Comparison of ENCODE assay signal across 1 cellular context in genomic region chr6:37029249-37029959, GRCh38.
A peak's percentile ranks its signal among the peaks of the same experiment; 100 is the strongest.
TF ChIP-seq lines count a peak whose summit lies in the region.

No MANE protein-coding gene starts in this region.

TF ChIP-seq in K562, 482 proteins besides CTCF, POLR2A, EP300 and RAD21 (continued from another document and continues in another):
- TF ChIP-seq ZBED1 (IDR thresholded peaks at IDR 0.05) (no peak), HCFC1 (IDR thresholded peaks at IDR 0.05; ENCODE audit: low read depth, low read length) (peak; percentile 55), MAFG (tag; conservative IDR thresholded peaks at IDR 0.05) (peak; percentile 77), ZNF311 (CRISPR knock-in tag; IDR thresholded peaks at IDR 0.05) (0 out of 2 replicates have a peak, but pooled peaks have one; percentile 21), HDAC1 (IDR thresholded peaks at IDR 0.05) (peak in 1 of 2 experiments; percentile 78; a peak in 1 of 4 replicates), ARID4B (CRISPR knock-in tag; IDR thresholded peaks at IDR 0.05) (peak; percentile 95), ZNF444 (CRISPR knock-in tag; IDR thresholded peaks at IDR 0.05) (no peak), E2F8 (IDR thresholded peaks at IDR 0.05; ENCODE audit: low read depth, partially characterized antibody) (no peak), CCAR2 (IDR thresholded peaks at IDR 0.05; ENCODE audit: low read depth, low read length) (no peak), SP1 (CRISPR knock-in tag; IDR thresholded peaks at IDR 0.05) (peak; percentile 79), CBFA2T3 (IDR thresholded peaks at IDR 0.05) (peak; percentile 67), ZNF146 (CRISPR knock-in tag; IDR thresholded peaks at IDR 0.05; ENCODE audit: unreplicated experiment) (no peak), ZNF830 (CRISPR knock-in tag; IDR thresholded peaks at IDR 0.05) (no peak), ZNF589 (CRISPR knock-in tag; IDR thresholded peaks at IDR 0.05; ENCODE audit: low read depth) (0 out of 2 replicates have a peak, but pooled peaks have one; percentile 54), PRMT5 (CRISPR knock-in tag; IDR thresholded peaks at IDR 0.05) (no peak), CHCHD3 (CRISPR knock-in tag; IDR thresholded peaks at IDR 0.05) (no peak), BACH1 (tag; IDR thresholded peaks at IDR 0.05) (peak; percentile 25; the same call in 1 of the 2 replicates), HBP1 (CRISPR knock-in tag; IDR thresholded peaks at IDR 0.05) (no peak; the same call in 1 of the 2 replicates), HMG20A (CRISPR knock-in tag; conservative IDR thresholded peaks at IDR 0.05) (no peak), ZFX (CRISPR knock-in tag; IDR thresholded peaks at IDR 0.05) (peak; percentile 44), FOXJ3 (CRISPR knock-in tag; IDR thresholded peaks at IDR 0.05) (no peak), USF2 (CRISPR knock-in tag; IDR thresholded peaks at IDR 0.05) (no peak), ZBTB8A (IDR thresholded peaks at IDR 0.05; ENCODE audit: partially characterized antibody) (no peak), HDAC6 (IDR thresholded peaks at IDR 0.05; ENCODE audit: low read depth, low read length) (no peak), SMARCA4 (IDR thresholded peaks at IDR 0.05) (peak; percentile 89; the same call in 1 of the 2 replicates), BCOR (IDR thresholded peaks at IDR 0.05) (peak; percentile 87), HEY1 (CRISPR knock-in tag; IDR thresholded peaks at IDR 0.05; ENCODE audit: borderline replicate concordance) (no peak), NFXL1 (CRISPR knock-in tag; IDR thresholded peaks at IDR 0.05) (no peak), RERE (CRISPR knock-in tag; IDR thresholded peaks at IDR 0.05; ENCODE audit: borderline replicate concordance) (no peak), GATA2 (CRISPR knock-in tag; IDR thresholded peaks at IDR 0.05) (no peak), ELF4 (CRISPR knock-in tag; IDR thresholded peaks at IDR 0.05) (peak; percentile 29; the same call in 1 of the 2 replicates), NR1H2 (CRISPR knock-in tag; IDR thresholded peaks at IDR 0.05) (peak; percentile 94; the same call in 1 of the 2 replicates), NR3C1 (CRISPR knock-in tag; IDR thresholded peaks at IDR 0.05) (no peak), EWSR1 (IDR thresholded peaks at IDR 0.05; ENCODE audit: borderline replicate concordance, low read depth, partially characterized antibody) (no peak), USF1 (CRISPR knock-in tag; IDR thresholded peaks at IDR 0.05) (peak; percentile 77), NCOA4 (IDR thresholded peaks at IDR 0.05; ENCODE audit: partially characterized antibody) (no peak)
- TF ChIP-seq, protein P1, sequence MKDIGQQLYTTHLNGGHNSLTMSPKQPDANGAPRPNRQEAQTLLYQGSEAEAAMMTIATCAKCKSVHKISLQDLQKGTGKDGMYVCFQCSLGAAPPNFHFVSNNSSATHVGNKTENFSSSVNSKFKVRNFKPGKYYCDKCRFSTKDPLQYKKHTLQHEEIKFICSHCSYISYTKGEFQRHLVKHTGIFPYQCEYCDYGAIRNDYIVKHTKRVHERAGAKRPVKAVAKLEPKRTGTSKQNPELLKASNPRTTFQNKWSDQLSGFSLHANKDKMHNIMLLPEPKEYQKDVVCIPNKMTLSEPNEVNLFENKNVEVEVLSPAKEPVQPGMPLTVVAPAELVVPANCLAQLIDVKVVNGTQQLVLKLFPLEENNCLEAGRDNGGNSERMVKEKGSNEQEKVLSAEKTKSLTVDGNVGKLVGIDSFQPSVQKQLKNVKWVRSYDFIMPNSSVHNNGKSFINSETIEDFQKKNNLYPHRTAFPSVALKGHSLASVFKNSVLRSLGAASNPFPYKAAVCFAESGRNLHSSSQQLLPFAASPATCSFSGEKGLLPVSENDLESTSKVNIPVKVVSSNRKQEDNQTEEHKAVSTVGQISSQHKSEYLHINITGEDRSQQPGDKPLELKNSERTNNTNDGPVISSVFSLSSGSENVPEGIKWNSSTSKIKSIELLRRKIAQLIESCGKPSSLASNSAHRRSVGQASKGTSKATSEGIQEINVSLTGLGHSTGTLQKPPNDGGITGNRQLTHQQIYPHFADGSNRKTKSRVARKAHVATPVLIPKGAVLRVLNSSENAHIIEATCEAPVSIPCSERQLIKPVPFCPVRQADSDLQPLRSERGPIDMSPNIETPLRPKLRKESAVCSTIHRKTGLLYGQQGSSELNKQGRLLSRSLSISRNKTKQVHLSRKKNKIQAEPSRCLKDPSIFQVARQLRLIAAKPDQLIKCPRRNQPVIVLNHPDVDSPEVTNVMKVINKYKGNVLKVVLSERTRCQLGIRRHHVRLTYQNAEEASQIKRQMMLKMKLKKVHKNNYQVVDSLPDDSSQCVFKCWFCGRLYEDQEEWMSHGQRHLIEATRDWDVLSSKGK (CRISPR knock-in tag; IDR thresholded peaks at IDR 0.05), result no peak
- TF ChIP-seq, protein P2, sequence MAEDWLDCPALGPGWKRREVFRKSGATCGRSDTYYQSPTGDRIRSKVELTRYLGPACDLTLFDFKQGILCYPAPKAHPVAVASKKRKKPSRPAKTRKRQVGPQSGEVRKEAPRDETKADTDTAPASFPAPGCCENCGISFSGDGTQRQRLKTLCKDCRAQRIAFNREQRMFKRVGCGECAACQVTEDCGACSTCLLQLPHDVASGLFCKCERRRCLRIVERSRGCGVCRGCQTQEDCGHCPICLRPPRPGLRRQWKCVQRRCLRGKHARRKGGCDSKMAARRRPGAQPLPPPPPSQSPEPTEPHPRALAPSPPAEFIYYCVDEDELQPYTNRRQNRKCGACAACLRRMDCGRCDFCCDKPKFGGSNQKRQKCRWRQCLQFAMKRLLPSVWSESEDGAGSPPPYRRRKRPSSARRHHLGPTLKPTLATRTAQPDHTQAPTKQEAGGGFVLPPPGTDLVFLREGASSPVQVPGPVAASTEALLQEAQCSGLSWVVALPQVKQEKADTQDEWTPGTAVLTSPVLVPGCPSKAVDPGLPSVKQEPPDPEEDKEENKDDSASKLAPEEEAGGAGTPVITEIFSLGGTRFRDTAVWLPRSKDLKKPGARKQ (CRISPR knock-in tag; IDR thresholded peaks at IDR 0.05), result no peak
- TF ChIP-seq, protein P3, sequence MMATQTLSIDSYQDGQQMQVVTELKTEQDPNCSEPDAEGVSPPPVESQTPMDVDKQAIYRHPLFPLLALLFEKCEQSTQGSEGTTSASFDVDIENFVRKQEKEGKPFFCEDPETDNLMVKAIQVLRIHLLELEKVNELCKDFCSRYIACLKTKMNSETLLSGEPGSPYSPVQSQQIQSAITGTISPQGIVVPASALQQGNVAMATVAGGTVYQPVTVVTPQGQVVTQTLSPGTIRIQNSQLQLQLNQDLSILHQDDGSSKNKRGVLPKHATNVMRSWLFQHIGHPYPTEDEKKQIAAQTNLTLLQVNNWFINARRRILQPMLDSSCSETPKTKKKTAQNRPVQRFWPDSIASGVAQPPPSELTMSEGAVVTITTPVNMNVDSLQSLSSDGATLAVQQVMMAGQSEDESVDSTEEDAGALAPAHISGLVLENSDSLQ (IDR thresholded peaks at IDR 0.05), result peak; percentile 22
